Comparison of ENCODE assay signal across 13 cellular contexts in the genomic region with DNA sequence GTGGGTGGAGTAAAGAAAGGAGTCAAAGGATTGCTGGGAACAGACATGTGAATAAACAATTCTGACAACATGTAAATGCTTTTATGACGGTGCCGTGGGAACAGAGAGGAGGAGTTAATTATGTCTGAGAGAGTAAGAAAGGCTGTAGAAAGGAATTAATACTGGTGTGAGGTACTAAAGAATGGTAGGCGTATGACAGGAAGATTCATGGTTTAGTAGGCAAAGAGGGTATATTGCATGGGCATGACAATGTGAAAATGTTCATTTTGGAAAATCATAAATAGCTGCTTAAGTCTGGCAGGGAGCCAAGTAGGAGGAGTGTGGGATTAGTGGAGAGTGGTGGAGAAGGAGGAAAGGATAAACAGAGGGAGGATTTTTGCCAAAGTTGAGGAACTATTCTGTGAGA. TPM values are rescaled to one million over a fixed set of nuclear protein-coding genes. Genes with fewer than 3 reads are reported as not detected.
DNase-seq lines count a peak whose midpoint lies in the region; ATAC-seq and TF ChIP-seq lines count a peak whose summit lies in the region.
"Had no signal": no experiment of that assay in that cellular context is flagged by ENCODE, and none has a peak within 500 bp of the region (broad histone marks: within the 10 kb centered on the region; RNA-seq: fewer than 3 reads in every experiment).

No MANE protein-coding gene starts in this region.

- H3K9me3 ChIP-seq in Peyer's patch, result no peaks in the 10 kb centered on the region
- H3K9me3 ChIP-seq: BLaER1 had no signal

- peak overlapping the region; percentile 56 for H3K27ac Mint-ChIP-seq in stimulated activated naive CD8-positive, alpha-beta T cell treated with anti-CD3 and anti-CD28 coated beads, Interleukin-15, Interleukin-2, amounts not matched to agents 100 ng/mL and 50 ng/mL, for 24 hours
- no peak overlapping the region for H3K27ac Mint-ChIP-seq in stimulated activated naive CD8-positive, alpha-beta T cell treated with anti-CD3 and anti-CD28 coated beads, Interleukin-15, amount 100 ng/mL, for 72 hours
- H3K27ac Mint-ChIP-seq in type B pancreatic cell, result peak overlapping the region; percentile 3
- H3K27ac Mint-ChIP-seq in CD14-positive monocyte, result peak overlapping the region in 1 of 7 donors; percentile 31
- H3K27ac Mint-ChIP-seq: T-helper 2 cell treated with Interferon-gamma antibody and Interleukin-4, amounts not matched to agents 5 μg/mL and 100 μg/mL, for 36 hours had no signal

- no peak for DNase-seq in stimulated activated naive CD8-positive, alpha-beta T cell treated with anti-CD3 and anti-CD28 coated beads, Interleukin-15, amount 100 ng/mL, for 72 hours
- DNase-seq in NCI-H748 treated with DMSO at 0.1 percent for 48 hours (lab: John Stamatoyannopoulos, UW) (peak; percentile 29), fibroblast of pulmonary artery (ENCODE audit: low read depth) (peak; percentile 35), type B pancreatic cell (ENCODE audit: extremely low spot score, unreplicated experiment) (no peak), Peyer's patch (no peak), SKM-1 (lab: John Stamatoyannopoulos, UW; ENCODE audit: unreplicated experiment) (no peak), CD14-positive monocyte (ENCODE audit: low spot score) (no peak)
- DNase-seq: activated naive CD4-positive, alpha-beta T cell treated with anti-CD3 and anti-CD28 coated beads, Interleukin-2, amount 50 U/mL, for 16 hours; effector CD4-positive, alpha-beta T cell; H9 had no signal

- no peak for ATAC-seq in stimulated activated naive CD8-positive, alpha-beta T cell treated with anti-CD3 and anti-CD28 coated beads, Interleukin-15, amount 100 ng/mL, for 72 hours

- H3K4me3 Mint-ChIP-seq in stimulated activated naive CD8-positive, alpha-beta T cell treated with anti-CD3 and anti-CD28 coated beads, Interleukin-15, Interleukin-2, amounts not matched to agents 100 ng/mL and 50 ng/mL, for 24 hours, result no peak overlapping the region
- H3K4me3 Mint-ChIP-seq in stimulated activated naive CD8-positive, alpha-beta T cell treated with anti-CD3 and anti-CD28 coated beads, Interleukin-15, amount 100 ng/mL, for 72 hours, result no peak overlapping the region
- H3K4me3 Mint-ChIP-seq in type B pancreatic cell (no peak overlapping the region), CD14-positive monocyte (no peak overlapping the region)
- H3K4me3 Mint-ChIP-seq: H9; T-helper 2 cell treated with Interferon-gamma antibody and Interleukin-4, amounts not matched to agents 5 μg/mL and 100 μg/mL, for 36 hours had no signal

- TF ChIP-seq CTCF in fibroblast of pulmonary artery (IDR thresholded peaks at IDR 0.05; ENCODE audit: low read length, missing control alignments) (no peak), type B pancreatic cell (conservative IDR thresholded peaks at IDR 0.05) (no peak), Peyer's patch (IDR thresholded peaks at IDR 0.05) (no peak), CD14-positive monocyte (IDR thresholded peaks at IDR 0.05) (no peak)

- H3K27me3 ChIP-seq in Peyer's patch, result no peaks in the 10 kb centered on the region
- H3K27me3 ChIP-seq: BLaER1 had no signal

- no peak for TF ChIP-seq POLR2A in Peyer's patch (IDR thresholded peaks at IDR 0.05)

- no peaks in the 10 kb centered on the region for H3K27me3 Mint-ChIP-seq in stimulated activated naive CD8-positive, alpha-beta T cell treated with anti-CD3 and anti-CD28 coated beads, Interleukin-15, Interleukin-2, amounts not matched to agents 100 ng/mL and 50 ng/mL, for 24 hours
- H3K27me3 Mint-ChIP-seq in stimulated activated naive CD8-positive, alpha-beta T cell treated with anti-CD3 and anti-CD28 coated beads, Interleukin-15, amount 100 ng/mL, for 72 hours, result no peaks in the 10 kb centered on the region
- H3K27me3 Mint-ChIP-seq in type B pancreatic cell (no peaks in the 10 kb centered on the region), CD14-positive monocyte (ENCODE audit: low read depth in 3 of 3) (peaks cover 0 to 4% (median 0%) of the 10 kb centered on the region in 3 donors)

- no peaks in the 10 kb centered on the region for H3K4me1 Mint-ChIP-seq in stimulated activated naive CD8-positive, alpha-beta T cell treated with anti-CD3 and anti-CD28 coated beads, Interleukin-15, Interleukin-2, amounts not matched to agents 100 ng/mL and 50 ng/mL, for 24 hours (ENCODE audit: low read depth)
- H3K4me1 Mint-ChIP-seq in stimulated activated naive CD8-positive, alpha-beta T cell treated with anti-CD3 and anti-CD28 coated beads, Interleukin-15, amount 100 ng/mL, for 72 hours, result no peaks in the 10 kb centered on the region
- H3K4me1 Mint-ChIP-seq in type B pancreatic cell (ENCODE audit: unreplicated experiment) (peaks cover 10% of the 10 kb centered on the region), CD14-positive monocyte (peaks cover 4% of the 10 kb centered on the region)

- peaks cover 62% of the 10 kb centered on the region for H3K36me3 Mint-ChIP-seq in stimulated activated naive CD8-positive, alpha-beta T cell treated with anti-CD3 and anti-CD28 coated beads, Interleukin-15, Interleukin-2, amounts not matched to agents 100 ng/mL and 50 ng/mL, for 24 hours (ENCODE audit: low read depth)
- peaks cover 38% of the 10 kb centered on the region for H3K36me3 Mint-ChIP-seq in type B pancreatic cell
- peaks cover 62 to 74% of the 10 kb centered on the region in 2 donors for H3K36me3 Mint-ChIP-seq in CD14-positive monocyte

- peaks cover 0 to 27% (median 0%) of the 10 kb centered on the region in 3 donors for H3K36me3 ChIP-seq in Peyer's patch

- H3K9me3 Mint-ChIP-seq in stimulated activated naive CD8-positive, alpha-beta T cell treated with anti-CD3 and anti-CD28 coated beads, Interleukin-15, Interleukin-2, amounts not matched to agents 100 ng/mL and 50 ng/mL, for 24 hours, result no peaks in the 10 kb centered on the region
- no peaks in the 10 kb centered on the region for H3K9me3 Mint-ChIP-seq in stimulated activated naive CD8-positive, alpha-beta T cell treated with anti-CD3 and anti-CD28 coated beads, Interleukin-15, amount 100 ng/mL, for 72 hours
- H3K9me3 Mint-ChIP-seq in type B pancreatic cell (no peaks in the 10 kb centered on the region), CD14-positive monocyte (no peaks in the 10 kb centered on the region)
- H3K9me3 Mint-ChIP-seq: H9; T-helper 2 cell treated with Interferon-gamma antibody and Interleukin-4, amounts not matched to agents 5 μg/mL and 100 μg/mL, for 36 hours had no signal

- no peak overlapping the region for H3K4me3 ChIP-seq in fibroblast of pulmonary artery (replicated peaks; ENCODE audit: low read depth, low read length)
- no peak overlapping the region for H3K4me3 ChIP-seq in Peyer's patch
- H3K4me3 ChIP-seq: BLaER1 had no signal

- peaks cover 0 to 8% (median 0%) of the 10 kb centered on the region in 4 donors for H3K4me1 ChIP-seq in Peyer's patch
- H3K4me1 ChIP-seq: BLaER1 had no signal

- intact Hi-C loops in CD14-positive monocyte (cut with micrococcal nuclease), result no loop called here

- no peak overlapping the region for H3K27ac ChIP-seq in Peyer's patch
- H3K27ac ChIP-seq: BLaER1 had no signal

RNA-seq across cellular contexts. Expression of a gene that starts 19.7 kb away (rescaled TPM):
- total RNA-seq in type B pancreatic cell (ENCODE audit: low replicate concordance), result 32.9 and 35.7 TPM in 2 replicates
- 10 to 100 TPM; 16.8 to 50.3 (median 24.8) TPM for total RNA-seq in Peyer's patch
- polyA plus RNA-seq in CD14-positive monocyte, result 1 to 10 TPM; 4.4 to 8.7 TPM

Comparison
In these comparisons a context has a peak if more than half of its experiments do, and no peak if none do; other contexts are left out.
1. H3K27ac Mint-ChIP-seq: peak in stimulated activated naive CD8-positive, alpha-beta T cell treated with anti-CD3 and anti-CD28 coated beads, Interleukin-15, Interleukin-2, amounts not matched to agents 100 ng/mL and 50 ng/mL, for 24 hours (single experiment) and type B pancreatic cell (single experiment); none in stimulated activated naive CD8-positive, alpha-beta T cell treated with anti-CD3 and anti-CD28 coated beads, Interleukin-15, amount 100 ng/mL, for 72 hours (0 of 2).
2. DNase-seq: peak in NCI-H748 treated with DMSO at 0.1 percent for 48 hours (single experiment) and fibroblast of pulmonary artery (single experiment); none in stimulated activated naive CD8-positive, alpha-beta T cell treated with anti-CD3 and anti-CD28 coated beads, Interleukin-15, amount 100 ng/mL, for 72 hours (0 of 2), type B pancreatic cell (single experiment), Peyer's patch (0 of 3), SKM-1 (single experiment) and CD14-positive monocyte (single experiment).